ENCODE assay signal across 10 cellular contexts in the genomic region with DNA sequence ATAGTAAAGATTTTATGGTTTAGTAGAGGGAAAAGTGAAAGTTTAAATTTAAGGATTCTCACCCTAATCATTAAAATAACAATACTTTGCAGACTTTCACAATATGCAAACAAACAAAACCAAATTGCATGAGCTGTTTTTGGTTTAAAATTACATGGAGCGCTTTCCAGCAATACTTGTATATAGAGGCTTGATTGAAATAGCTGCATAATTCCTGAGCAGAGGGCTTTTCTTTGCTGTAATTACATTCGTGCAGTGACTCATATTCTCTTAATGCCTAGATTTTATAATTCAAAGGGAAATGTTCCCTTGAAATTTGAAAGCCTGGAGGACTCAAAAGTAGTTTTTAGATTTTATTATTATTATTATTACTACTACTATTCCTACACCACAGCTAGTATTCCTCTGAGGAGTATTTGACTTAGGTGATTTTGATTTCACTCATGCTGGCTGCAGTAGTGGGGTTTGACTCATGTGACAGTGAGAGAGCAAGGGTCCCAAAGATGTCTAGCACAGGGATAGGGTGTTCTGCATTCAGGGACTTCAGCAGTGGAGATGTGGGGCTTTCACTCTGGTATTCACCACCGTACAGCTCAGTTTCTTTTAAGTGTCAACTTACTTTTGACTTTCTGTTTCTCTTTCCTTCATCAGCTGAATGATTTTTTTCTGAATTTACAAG.
A peak's percentile ranks its signal among the peaks of the same experiment; 100 is the strongest.
DNase-seq lines count a peak whose midpoint lies in the region; ATAC-seq, FAIRE-seq and TF ChIP-seq lines count a peak whose summit lies in the region.
"Had no signal": no experiment of that assay in that cellular context is flagged by ENCODE, and none has a peak within 500 bp of the region (broad histone marks: within the 10 kb centered on the region; RNA-seq: fewer than 3 reads in every experiment).

No MANE protein-coding gene starts in this region.

- no peak for TF ChIP-seq POLR2A in GM12892 (IDR thresholded peaks at IDR 0.05; ENCODE audit: low read depth, low read length)

- DNase-seq in GM12892 (ENCODE audit: insufficient read length) (peak; percentile 1), kidney tubule cell (ENCODE audit: low spot score) (no peak), NCI-H748 treated with DMSO at 0.1 percent for 48 hours (lab: John Stamatoyannopoulos, UW) (no peak), activated gamma-delta T cell (lab: John Stamatoyannopoulos, UW) (no peak)
- DNase-seq in activated CD4-positive, alpha-beta T cell treated with anti-CD3 and anti-CD28 coated beads for 48 hours = no peak
- DNase-seq: activated naive CD4-positive, alpha-beta T cell treated with anti-CD3 and anti-CD28 coated beads, Interleukin-2, amount 10 ng/mL, durations not matched to agents 7 days and 5 days had no signal

- ATAC-seq in GM19395 (IDR thresholded peaks at IDR 0.05; ENCODE audit: unreplicated experiment) (peak; percentile 91), HG02759 (IDR thresholded peaks at IDR 0.05; ENCODE audit: unreplicated experiment) (peak; percentile 84), HG03520 (IDR thresholded peaks at IDR 0.05; ENCODE audit: unreplicated experiment) (peak; percentile 76)

- FAIRE-seq in GM12892 (lab: Jason Lieb, UNC) = no peak
- FAIRE-seq: TTC549 had no signal
